ENCODE assay signal across 1 cellular context in genomic region chr6:35476004-35476403, GRCh38.
TF ChIP-seq lines count a peak whose summit lies in the region.

No MANE protein-coding gene starts in this region.

TF ChIP-seq in HepG2, 621 proteins besides CTCF, POLR2A, EP300 and RAD21:
- TF ChIP-seq AGO2 (optimal IDR thresholded peaks at IDR 0.05; ENCODE audit: low read depth, low read length) (peak; percentile 83), ZNF569 (CRISPR knock-in tag; IDR thresholded peaks at IDR 0.05; ENCODE audit: borderline replicate concordance) (no peak)
TF ChIP-seq in HepG2: peak in this region for 1.
